8 cellular contexts compared by ENCODE assay signal in the genomic region with DNA sequence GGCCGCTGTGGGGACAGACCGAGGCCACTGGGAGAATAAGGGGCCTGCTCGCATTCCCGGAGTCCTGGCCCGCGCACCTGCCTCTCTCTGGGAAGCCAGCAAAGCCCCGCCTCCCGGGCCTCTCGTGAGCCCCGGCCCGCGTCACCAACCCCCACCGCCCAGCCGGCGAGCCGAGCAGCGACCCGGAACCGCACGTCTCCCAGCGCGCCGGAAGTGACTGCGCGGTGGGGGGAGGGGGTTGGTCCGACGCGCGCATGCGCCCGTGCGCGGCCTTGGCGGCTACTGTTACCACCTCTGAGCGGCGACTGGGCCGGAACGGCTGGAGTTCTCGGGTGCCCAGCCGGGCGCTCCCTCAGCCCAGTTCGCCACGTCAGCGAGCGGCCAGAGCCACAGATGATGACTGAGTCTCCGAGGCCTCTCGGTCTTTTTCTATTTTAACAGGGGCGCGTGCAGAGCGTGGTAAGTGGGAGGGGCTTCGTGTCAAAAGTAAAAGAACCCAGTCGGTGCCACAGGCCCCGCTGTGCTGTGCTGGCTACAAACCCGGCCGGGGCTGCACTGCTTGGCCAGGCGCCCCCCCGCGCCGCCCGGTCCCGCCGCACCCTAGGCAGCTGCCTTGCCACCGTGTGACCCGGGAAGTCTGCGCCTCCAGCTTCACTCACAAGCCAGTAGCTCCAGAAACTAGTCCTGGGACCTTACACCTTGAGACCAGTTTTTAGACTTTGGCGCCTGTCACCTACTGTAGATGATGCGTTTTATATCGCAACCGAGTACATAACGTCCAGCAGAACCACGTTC. TPM values are rescaled to one million over a fixed set of nuclear protein-coding genes. Genes with fewer than 3 reads are reported as not detected.
DNase-seq lines count a peak whose midpoint lies in the region; ATAC-seq and TF ChIP-seq lines count a peak whose summit lies in the region.

A gene with protein sequence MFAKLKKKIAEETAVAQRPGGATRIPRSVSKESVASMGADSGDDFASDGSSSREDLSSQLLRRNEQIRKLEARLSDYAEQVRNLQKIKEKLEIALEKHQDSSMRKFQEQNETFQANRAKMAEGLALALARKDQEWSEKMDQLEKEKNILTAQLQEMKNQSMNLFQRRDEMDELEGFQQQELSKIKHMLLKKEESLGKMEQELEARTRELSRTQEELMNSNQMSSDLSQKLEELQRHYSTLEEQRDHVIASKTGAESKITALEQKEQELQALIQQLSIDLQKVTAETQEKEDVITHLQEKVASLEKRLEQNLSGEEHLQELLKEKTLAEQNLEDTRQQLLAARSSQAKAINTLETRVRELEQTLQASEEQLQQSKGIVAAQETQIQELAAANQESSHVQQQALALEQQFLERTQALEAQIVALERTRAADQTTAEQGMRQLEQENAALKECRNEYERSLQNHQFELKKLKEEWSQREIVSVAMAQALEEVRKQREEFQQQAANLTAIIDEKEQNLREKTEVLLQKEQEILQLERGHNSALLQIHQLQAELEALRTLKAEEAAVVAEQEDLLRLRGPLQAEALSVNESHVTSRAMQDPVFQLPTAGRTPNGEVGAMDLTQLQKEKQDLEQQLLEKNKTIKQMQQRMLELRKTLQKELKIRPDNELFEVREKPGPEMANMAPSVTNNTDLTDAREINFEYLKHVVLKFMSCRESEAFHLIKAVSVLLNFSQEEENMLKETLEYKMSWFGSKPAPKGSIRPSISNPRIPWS (minus strand): TSS at position 190 of the 795 bp plus-strand sequence. CDS start 2,372 bp downstream, outside the sequence.

- peaks cover 16% of the 10 kb centered on the region for H3K4me1 ChIP-seq in muscle layer of colon (ENCODE audit: insufficient read depth, low read length)

- peak within 1 kb of the TSS; percentile 98 for H3K9ac ChIP-seq in muscle layer of colon (ENCODE audit: low read length)

- H3K27me3 ChIP-seq in muscle layer of colon (ENCODE audit: control insufficient read depth in 1 of 2, insufficient read depth in 2 of 2, low read length in 2 of 2), result no peaks in the 10 kb centered on the region

- peak; percentile 77 for ATAC-seq in GM21723 (IDR thresholded peaks at IDR 0.05; ENCODE audit: unreplicated experiment)
- ATAC-seq in esophagus mucosa, result peak; percentile 99

- no peaks in the 10 kb centered on the region for H3K9me3 ChIP-seq in muscle layer of colon (ENCODE audit: low read length)

- peaks cover 17% of the 10 kb centered on the region for H3K36me3 ChIP-seq in muscle layer of colon (ENCODE audit: insufficient read depth, low read length)

- peak within 1 kb of the TSS; percentile 94 for H3K27ac ChIP-seq in muscle layer of colon (ENCODE audit: low read depth, low read length)

- peak within 1 kb of the TSS; percentile 84 to 87 for H3K4me3 ChIP-seq in muscle layer of colon (ENCODE audit: low read depth in 1 of 2, low read length in 2 of 2)

- DNase-seq in DMS53 treated with DMSO at 0.1 percent for 48 hours (lab: John Stamatoyannopoulos, UW; ENCODE audit: unreplicated experiment) (peak; percentile 82), KG1 (lab: John Stamatoyannopoulos, UW) (peak; percentile 92)
- peak; percentile 94 to 95 for DNase-seq in activated T-cell treated with anti-CD3 and anti-CD28 coated beads, Interleukin-2, amount 50 U/mL, for 48 hours
- peak; percentile 85 for DNase-seq in stimulated activated CD8-positive, alpha-beta memory T cell treated with anti-CD3 and anti-CD28 coated beads, Interleukin-7, amount 100 ng/mL, for 1 hour (ENCODE audit: low read depth in 2 of 2)

TF ChIP-seq in PFSK-1, 5 proteins besides CTCF, POLR2A, EP300 and RAD21:
- peak; percentile 99 for TF ChIP-seq FOXP2 (optimal IDR thresholded peaks at IDR 0.05; ENCODE audit: borderline replicate concordance, extremely low read depth, extremely low read length, insufficient read depth)
- 0 out of 2 replicates have a peak, but pooled peaks have one; percentile 52 for TF ChIP-seq SIN3A (IDR thresholded peaks at IDR 0.05; ENCODE audit: borderline replicate concordance, insufficient read depth, low read length)
- peak; percentile 79 for TF ChIP-seq POLR2AphosphoS5 (IDR thresholded peaks at IDR 0.05; ENCODE audit: low read depth, low read length)
- TF ChIP-seq TAF1 (IDR thresholded peaks at IDR 0.05; ENCODE audit: borderline replicate concordance, insufficient read depth, low read length), result peak; percentile 64; the same call in 1 of the 2 replicates
- TF ChIP-seq, protein P1, sequence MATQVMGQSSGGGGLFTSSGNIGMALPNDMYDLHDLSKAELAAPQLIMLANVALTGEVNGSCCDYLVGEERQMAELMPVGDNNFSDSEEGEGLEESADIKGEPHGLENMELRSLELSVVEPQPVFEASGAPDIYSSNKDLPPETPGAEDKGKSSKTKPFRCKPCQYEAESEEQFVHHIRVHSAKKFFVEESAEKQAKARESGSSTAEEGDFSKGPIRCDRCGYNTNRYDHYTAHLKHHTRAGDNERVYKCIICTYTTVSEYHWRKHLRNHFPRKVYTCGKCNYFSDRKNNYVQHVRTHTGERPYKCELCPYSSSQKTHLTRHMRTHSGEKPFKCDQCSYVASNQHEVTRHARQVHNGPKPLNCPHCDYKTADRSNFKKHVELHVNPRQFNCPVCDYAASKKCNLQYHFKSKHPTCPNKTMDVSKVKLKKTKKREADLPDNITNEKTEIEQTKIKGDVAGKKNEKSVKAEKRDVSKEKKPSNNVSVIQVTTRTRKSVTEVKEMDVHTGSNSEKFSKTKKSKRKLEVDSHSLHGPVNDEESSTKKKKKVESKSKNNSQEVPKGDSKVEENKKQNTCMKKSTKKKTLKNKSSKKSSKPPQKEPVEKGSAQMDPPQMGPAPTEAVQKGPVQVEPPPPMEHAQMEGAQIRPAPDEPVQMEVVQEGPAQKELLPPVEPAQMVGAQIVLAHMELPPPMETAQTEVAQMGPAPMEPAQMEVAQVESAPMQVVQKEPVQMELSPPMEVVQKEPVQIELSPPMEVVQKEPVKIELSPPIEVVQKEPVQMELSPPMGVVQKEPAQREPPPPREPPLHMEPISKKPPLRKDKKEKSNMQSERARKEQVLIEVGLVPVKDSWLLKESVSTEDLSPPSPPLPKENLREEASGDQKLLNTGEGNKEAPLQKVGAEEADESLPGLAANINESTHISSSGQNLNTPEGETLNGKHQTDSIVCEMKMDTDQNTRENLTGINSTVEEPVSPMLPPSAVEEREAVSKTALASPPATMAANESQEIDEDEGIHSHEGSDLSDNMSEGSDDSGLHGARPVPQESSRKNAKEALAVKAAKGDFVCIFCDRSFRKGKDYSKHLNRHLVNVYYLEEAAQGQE (IDR thresholded peaks at IDR 0.05; ENCODE audit: insufficient read depth in 1 of 2, low read depth in 2 of 2, low read length in 2 of 2), result 0 out of 4 replicates have a peak, but pooled peaks of 1 of the 2 experiments have one; percentile 15

RNA-seq across cellular contexts. Expression of the gene that starts here (rescaled TPM):
- 6.5 TPM for polyA plus RNA-seq in PFSK-1 (2012; ENCODE audit: insufficient read length, low read depth)
- 17.6 TPM for total RNA-seq in esophagus mucosa

Comparison
In these comparisons a context has a peak if more than half of its experiments do, and no peak if none do; other contexts are left out.
1. Peak in every context shown above with its lines: DNase-seq, ATAC-seq, H3K4me3 ChIP-seq and H3K27ac ChIP-seq.